ENCODE assay signal across 8 cellular contexts in genomic region chr9:35073276-35073607, GRCh38. TPM values are rescaled to one million over a fixed set of nuclear protein-coding genes. Genes with fewer than 3 reads are reported as not detected.
DNase-seq lines count a peak whose midpoint lies in the region; ATAC-seq, FAIRE-seq and TF ChIP-seq lines count a peak whose summit lies in the region.

No MANE protein-coding gene starts in this region.

- H3K36me3 Mint-ChIP-seq in T-helper 1 cell treated with Interleukin-12 subunit alpha and Interleukin-12 subunit beta and Interleukin-4 antibody, amounts not matched to agents 30 μg/mL and 1 μg/mL, for 36 hours (ENCODE audit: low read depth): peaks cover 49% of the 10 kb centered on the region

- peak overlapping the region; percentile 6 for H3K9ac ChIP-seq in skeletal muscle satellite cell (ENCODE audit: low read depth, low read length)

- H3K27me3 Mint-ChIP-seq in T-helper 1 cell treated with Interleukin-12 subunit alpha and Interleukin-12 subunit beta and Interleukin-4 antibody, amounts not matched to agents 30 μg/mL and 1 μg/mL, for 36 hours (ENCODE audit: low read depth): no peaks in the 10 kb centered on the region

- peak overlapping the region; percentile 54 for H3K4me2 ChIP-seq in skeletal muscle satellite cell (ENCODE audit: low read length)

- FAIRE-seq in urothelium cell line (lab: Jason Lieb, UNC): no peak

- 86 to 93% methylated on average over 2 of the region's 2 CpGs for WGBS in esophagus squamous epithelium, 2 donors

- no peak for ATAC-seq in GM21717 (IDR thresholded peaks at IDR 0.05; ENCODE audit: unreplicated experiment)
- ATAC-seq in esophagus mucosa: no peak

- H3K36me3 ChIP-seq in H7 (replicated peaks; ENCODE audit: control insufficient read depth, insufficient read depth, low read length) (peaks cover 34% of the 10 kb centered on the region), esophagus squamous epithelium (peaks cover 0 to 31% (median 0%) of the 10 kb centered on the region in 3 donors), skeletal muscle satellite cell (ENCODE audit: insufficient read depth, low read length) (peaks cover 15% of the 10 kb centered on the region)

- H3K4me1 ChIP-seq in esophagus squamous epithelium (peaks cover 18 to 43% (median 31%) of the 10 kb centered on the region in 3 donors), skeletal muscle satellite cell (ENCODE audit: control insufficient read depth, insufficient read depth, low read length) (peaks cover 34% of the 10 kb centered on the region)

- H3K4me3 Mint-ChIP-seq in T-helper 1 cell treated with Interleukin-12 subunit alpha and Interleukin-12 subunit beta and Interleukin-4 antibody, amounts not matched to agents 30 μg/mL and 1 μg/mL, for 36 hours: peak overlapping the region; percentile 76

- DNase-seq in H7: no peak
- DNase-seq in esophagus squamous epithelium (lab: John Stamatoyannopoulos, UW): no peak
- DNase-seq in anterior cingulate cortex (lab: John Stamatoyannopoulos, UW): no peak
- DNase-seq in urothelium cell line (ENCODE audit: low spot score): no peak

- H3K4me3 ChIP-seq in H7 (ENCODE audit: insufficient read depth, low read depth, low read length): 0 out of 2 replicates have a peak overlapping the region, but pooled peaks have one; percentile 8
- peak overlapping the region in 1 of 4 donors; percentile 98 for H3K4me3 ChIP-seq in esophagus squamous epithelium
- no peak overlapping the region for H3K4me3 ChIP-seq in skeletal muscle satellite cell (ENCODE audit: low read length)

- H3K27ac Mint-ChIP-seq in T-helper 1 cell treated with Interleukin-12 subunit alpha and Interleukin-12 subunit beta and Interleukin-4 antibody, amounts not matched to agents 30 μg/mL and 1 μg/mL, for 36 hours: peak overlapping the region; percentile 92

- no peak for TF ChIP-seq POLR2A in esophagus squamous epithelium (IDR thresholded peaks at IDR 0.05)

- H3K27me3 ChIP-seq in H7 (ENCODE audit: control insufficient read depth, insufficient read depth, low read length) (no peaks in the 10 kb centered on the region), esophagus squamous epithelium (no peaks in the 10 kb centered on the region), skeletal muscle satellite cell (ENCODE audit: control insufficient read depth, insufficient read depth, low read length) (no peaks in the 10 kb centered on the region)

- intact Hi-C loops in esophagus squamous epithelium (cut with DNase I): loop anchor here (10.0 kb wide), 1 partner anchor 78 kb away; no protein-coding TSS in a partner anchor

- no peak for TF ChIP-seq CTCF in esophagus squamous epithelium (IDR thresholded peaks at IDR 0.05)

- peak overlapping the region; percentile 99 to 100 (median 100) for H3K27ac ChIP-seq in esophagus squamous epithelium

- H3K4me1 Mint-ChIP-seq in T-helper 1 cell treated with Interleukin-12 subunit alpha and Interleukin-12 subunit beta and Interleukin-4 antibody, amounts not matched to agents 30 μg/mL and 1 μg/mL, for 36 hours (ENCODE audit: low read depth): peaks cover 45% of the 10 kb centered on the region

- no peaks in the 10 kb centered on the region for H3K9me3 Mint-ChIP-seq in T-helper 1 cell treated with Interleukin-12 subunit alpha and Interleukin-12 subunit beta and Interleukin-4 antibody, amounts not matched to agents 30 μg/mL and 1 μg/mL, for 36 hours

- H3K9me3 ChIP-seq in esophagus squamous epithelium (no peaks in the 10 kb centered on the region), skeletal muscle satellite cell (replicated peaks; ENCODE audit: low read length) (no peaks in the 10 kb centered on the region)

RNA-seq across cellular contexts. Expression of gene VCP, which starts 0.8 kb away (rescaled TPM):
- 509 and 709 TPM in 2 replicates for total RNA-seq in H7 (2014; rRNA removed; shearing (Covaris generic))
- total RNA-seq in esophagus squamous epithelium: 100 to 1,000 TPM; 160 to 254 (median 186) TPM
- 309 and 346 TPM in 2 replicates for total RNA-seq in skeletal muscle satellite cell (2012; rRNA removed)
- total RNA-seq in esophagus mucosa: 158 TPM

RNA-seq across cellular contexts. Expression of gene FANCG, which starts 6.5 kb away (rescaled TPM):
- total RNA-seq in H7 (2014; rRNA removed; shearing (Covaris generic)): 87.1 and 89.6 TPM in 2 replicates
- 10 to 100 TPM; 11.6 to 23.4 (median 18.8) TPM for total RNA-seq in esophagus squamous epithelium
- 26.1 and 32.1 TPM in 2 replicates for total RNA-seq in skeletal muscle satellite cell (2012; rRNA removed)
- 22.0 TPM for total RNA-seq in esophagus mucosa

RNA-seq across cellular contexts. Expression of gene PIGO, which starts 23.1 kb away (rescaled TPM):
- total RNA-seq in H7 (2014; rRNA removed; shearing (Covaris generic)): 29.6 and 29.8 TPM in 2 replicates
- total RNA-seq in esophagus squamous epithelium: 10 to 100 TPM; 10.9 to 14.1 (median 12.4) TPM
- total RNA-seq in skeletal muscle satellite cell (2012; rRNA removed): 9.9 and 10.9 TPM in 2 replicates
- total RNA-seq in esophagus mucosa: 22.8 TPM

RNA-seq across cellular contexts. Expression of gene STOML2, which starts 29.7 kb away (rescaled TPM):
- 211 and 244 TPM in 2 replicates for total RNA-seq in H7 (2014; rRNA removed; shearing (Covaris generic))
- 100 to 1,000 TPM in 2 of 4 donors, 10 to 100 TPM in 2; 63.9 to 118 (median 106) TPM for total RNA-seq in esophagus squamous epithelium
- 216 and 241 TPM in 2 replicates for total RNA-seq in skeletal muscle satellite cell (2012; rRNA removed)
- 126 TPM for total RNA-seq in esophagus mucosa

RNA-seq across cellular contexts. Expression of gene ATOSB, which starts 42.4 kb away (rescaled TPM):
- total RNA-seq in H7 (2014; rRNA removed; shearing (Covaris generic)): 9.4 and 13.9 TPM in 2 replicates
- total RNA-seq in esophagus squamous epithelium: 10 to 100 TPM; 24.4 to 57.8 (median 32.7) TPM
- 18.8 and 27.1 TPM in 2 replicates for total RNA-seq in skeletal muscle satellite cell (2012; rRNA removed)
- total RNA-seq in esophagus mucosa: 22.7 TPM
